ENCODE assay signal across 7 cellular contexts in genomic region chr5:34244281-34245031, GRCh38.
DNase-seq lines count a peak whose midpoint lies in the region; ATAC-seq and TF ChIP-seq lines count a peak whose summit lies in the region.
"Not testable (repeated sequence)": the region's sequence is repeated elsewhere in the genome, so short reads cannot be mapped to it uniquely, and the experiment has no call there.

No MANE protein-coding gene starts in this region.

- H3K36me3 Mint-ChIP-seq in activated naive CD4-positive, alpha-beta T cell treated with anti-CD3 and anti-CD28 coated beads, Interleukin-2, amount 50 U/mL, for 72 hours; mesothelial cell of epicardium: not testable (repeated sequence)

- peak; percentile 58 for ATAC-seq in GM18858 (IDR thresholded peaks at IDR 0.05; ENCODE audit: unreplicated experiment)
- peak; percentile 96 for ATAC-seq in activated naive CD4-positive, alpha-beta T cell treated with anti-CD3 and anti-CD28 coated beads, Interleukin-2, amount 50 U/mL, for 72 hours

- H3K4me3 ChIP-seq in fibroblast of pulmonary artery (replicated peaks; ENCODE audit: low read depth, low read length), result peak overlapping the region; percentile 43

- H3K4me3 Mint-ChIP-seq in mesothelial cell of epicardium, result peak overlapping the region; percentile 73

- TF ChIP-seq CTCF in fibroblast of pulmonary artery (IDR thresholded peaks at IDR 0.05; ENCODE audit: low read length, missing control alignments); mesothelial cell of epicardium (IDR thresholded peaks at IDR 0.05; ENCODE audit: unreplicated experiment): not testable (repeated sequence)

- DNase-seq in HK-2 (ENCODE audit: unreplicated experiment) (peak; percentile 44), T-helper 22 cell (ENCODE audit: low read depth) (peak; percentile 72), fibroblast of pulmonary artery (ENCODE audit: low read depth) (peak; percentile 60), mesothelial cell of epicardium (ENCODE audit: low spot score in 2 of 2, unreplicated experiment in 2 of 2) (peak; percentile 25 to 61)
- peak; percentile 70 to 88 for DNase-seq in activated naive CD4-positive, alpha-beta T cell treated with anti-CD3 and anti-CD28 coated beads, Interleukin-2, amount 50 U/mL, for 72 hours (ENCODE audit: low spot score in 2 of 2)
- peak; percentile 46 to 63 for DNase-seq in stimulated activated CD4-positive, alpha-beta T cell treated with anti-CD3 and anti-CD28 coated beads, Interleukin-1b, Interleukin-23, amount 100 ng/mL, for 4 hours (ENCODE audit: low read depth in 2 of 2)

- H3K27me3 Mint-ChIP-seq in mesothelial cell of epicardium (ENCODE audit: low read depth), result not testable (repeated sequence)

- H3K9me3 Mint-ChIP-seq in activated naive CD4-positive, alpha-beta T cell treated with anti-CD3 and anti-CD28 coated beads, Interleukin-2, amount 50 U/mL, for 72 hours; mesothelial cell of epicardium: not testable (repeated sequence)

- peaks cover 11% of the 10 kb centered on the region for H3K4me1 Mint-ChIP-seq in mesothelial cell of epicardium

- peak overlapping the region; percentile 78 to 89 for H3K27ac Mint-ChIP-seq in activated naive CD4-positive, alpha-beta T cell treated with anti-CD3 and anti-CD28 coated beads, Interleukin-2, amount 50 U/mL, for 72 hours
- peak overlapping the region; percentile 94 for H3K27ac Mint-ChIP-seq in mesothelial cell of epicardium

Comparison
In these comparisons a context has a peak if more than half of its experiments do, and no peak if none do; other contexts are left out.
1. Peak in every context shown above with its lines: DNase-seq, ATAC-seq and H3K4me3 ChIP-seq.